8 cellular contexts compared by ENCODE assay signal in the genomic region with DNA sequence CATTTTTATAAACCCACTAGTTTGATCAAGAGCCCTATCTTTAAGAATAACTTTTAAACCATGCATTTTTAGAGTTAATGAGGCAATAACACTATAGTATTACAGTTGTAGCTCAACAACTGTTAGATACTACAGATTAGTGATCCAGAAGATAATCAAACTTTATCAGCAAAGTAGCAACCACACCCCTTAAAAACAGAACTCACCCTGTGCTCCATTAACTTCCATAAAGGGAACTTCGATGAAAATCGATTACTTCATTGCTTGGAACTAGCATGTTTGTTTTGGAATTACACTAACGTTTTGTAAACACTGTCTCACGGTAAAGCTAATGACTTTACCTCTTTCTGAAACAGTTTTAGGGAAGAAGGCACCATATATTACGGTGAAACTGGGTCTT. TPM values are rescaled to one million over a fixed set of nuclear protein-coding genes. Genes with fewer than 3 reads are reported as not detected.
DNase-seq lines count a peak whose midpoint lies in the region; ATAC-seq and TF ChIP-seq lines count a peak whose summit lies in the region.

No MANE protein-coding gene starts in this region.

- no peak for TF ChIP-seq CTCF in kidney epithelial cell (IDR thresholded peaks at IDR 0.05; ENCODE audit: insufficient read depth, low read length, poor library complexity, severe bottlenecking)

- H3K4me3 ChIP-seq in kidney epithelial cell (ENCODE audit: low read depth, low read length): peak overlapping the region; percentile 96
- peak overlapping the region; percentile 96 for H3K4me3 ChIP-seq in thymus (ENCODE audit: low read length)

- H3K27me3 ChIP-seq in kidney epithelial cell (ENCODE audit: control insufficient read depth, insufficient read depth, low read length) (no peaks in the 10 kb centered on the region), thymus (ENCODE audit: control insufficient read depth, insufficient read depth) (peaks cover 2% of the 10 kb centered on the region)

- H3K4me3 Mint-ChIP-seq in activated CD4-positive, alpha-beta T cell treated with anti-CD3 and anti-CD28 coated beads for 36 hours: peak overlapping the region; percentile 99
- peak overlapping the region; percentile 97 for H3K4me3 Mint-ChIP-seq in activated CD8-positive, alpha-beta T cell treated with anti-CD3 and anti-CD28 coated beads, Interleukin-2, amount 10 ng/mL, durations not matched to agents 7 days and 5 days

- no peaks in the 10 kb centered on the region for H3K9me3 ChIP-seq in thymus (ENCODE audit: control insufficient read depth)

- H3K36me3 ChIP-seq in kidney epithelial cell (ENCODE audit: control insufficient read depth, insufficient read depth, low read length) (no peaks in the 10 kb centered on the region), thymus (ENCODE audit: control insufficient read depth, insufficient read depth) (no peaks in the 10 kb centered on the region)

- POLR2A ChIA-PET in activated CD4-positive, alpha-beta T cell treated with anti-CD3 and anti-CD28 coated beads for 36 hours (lab: Charles Lee): interaction anchor here (1.3 kb wide), 1 partner anchor 16 kb away, joined by 3 read pairs; no protein-coding TSS in a partner anchor
- POLR2A ChIA-PET in activated CD8-positive, alpha-beta T cell treated with anti-CD3 and anti-CD28 coated beads, Interleukin-2, amount 10 ng/mL, durations not matched to agents 7 days and 5 days (lab: Charles Lee): interaction anchor here (0.5 to 1.5 kb wide), 4 partner anchors 47 to 183 kb away, joined by 3 to 6 read pairs (median 3); partner anchors contain the start of genes PPP2R5E and WDR89

- H3K4me1 Mint-ChIP-seq in activated CD4-positive, alpha-beta T cell treated with anti-CD3 and anti-CD28 coated beads for 36 hours: peaks cover 30% of the 10 kb centered on the region
- peaks cover 32% of the 10 kb centered on the region for H3K4me1 Mint-ChIP-seq in activated CD8-positive, alpha-beta T cell treated with anti-CD3 and anti-CD28 coated beads, Interleukin-2, amount 10 ng/mL, durations not matched to agents 7 days and 5 days (ENCODE audit: low read depth)

- intact Hi-C loops in activated CD4-positive, alpha-beta T cell treated with anti-CD3 and anti-CD28 coated beads for 36 hours (cut with DNase I, micrococcal nuclease): loop anchor here (5.0 to 10.0 kb wide), 3 partner anchors 131 to 778 kb away; partner anchors contain the start of genes MTHFD1 (in 1 of the 2), ZBTB1 (in 1 of the 2) and ZBTB25 (in 1 of the 2)

- H3K36me3 Mint-ChIP-seq in activated CD4-positive, alpha-beta T cell treated with anti-CD3 and anti-CD28 coated beads for 36 hours (ENCODE audit: low read depth): peaks cover 4% of the 10 kb centered on the region
- peaks cover 6% of the 10 kb centered on the region for H3K36me3 Mint-ChIP-seq in activated CD8-positive, alpha-beta T cell treated with anti-CD3 and anti-CD28 coated beads, Interleukin-2, amount 10 ng/mL, durations not matched to agents 7 days and 5 days (ENCODE audit: low read depth)

- CTCF ChIA-PET in activated CD4-positive, alpha-beta T cell treated with anti-CD3 and anti-CD28 coated beads for 36 hours (lab: Charles Lee): interaction anchor here (0.6 to 1.3 kb wide), 3 partner anchors 43 to 252 kb away, joined by 3 to 4 read pairs (median 4); no protein-coding TSS in a partner anchor
- CTCF ChIA-PET in activated CD8-positive, alpha-beta T cell treated with anti-CD3 and anti-CD28 coated beads, Interleukin-2, amount 10 ng/mL, durations not matched to agents 7 days and 5 days (lab: Charles Lee): interaction anchor here (1.3 to 5.8 kb wide), 8 partner anchors 10 to 337 kb away, joined by 3 to 44 read pairs (median 6); partner anchors contain the start of gene WDR89

- H3K27me3 Mint-ChIP-seq in activated CD4-positive, alpha-beta T cell treated with anti-CD3 and anti-CD28 coated beads for 36 hours: no peaks in the 10 kb centered on the region
- peaks cover 5% of the 10 kb centered on the region for H3K27me3 Mint-ChIP-seq in activated CD8-positive, alpha-beta T cell treated with anti-CD3 and anti-CD28 coated beads, Interleukin-2, amount 10 ng/mL, durations not matched to agents 7 days and 5 days (ENCODE audit: low read depth)

- WGBS in thymus: 19% methylated on average over 5 of the region's 5 CpGs

- peaks cover 5% of the 10 kb centered on the region for H3K4me1 ChIP-seq in thymus (ENCODE audit: control insufficient read depth, insufficient read depth, low read length)

- no peak for ATAC-seq in activated CD4-positive, alpha-beta T cell treated with anti-CD3 and anti-CD28 coated beads for 36 hours
- no peak for ATAC-seq in activated CD8-positive, alpha-beta T cell treated with anti-CD3 and anti-CD28 coated beads, Interleukin-2, amount 10 ng/mL, durations not matched to agents 7 days and 5 days
- ATAC-seq in GM21367 (IDR thresholded peaks at IDR 0.05; ENCODE audit: unreplicated experiment): no peak

- no peaks in the 10 kb centered on the region for H3K9me3 Mint-ChIP-seq in activated CD4-positive, alpha-beta T cell treated with anti-CD3 and anti-CD28 coated beads for 36 hours (ENCODE audit: low read depth)
- no peaks in the 10 kb centered on the region for H3K9me3 Mint-ChIP-seq in activated CD8-positive, alpha-beta T cell treated with anti-CD3 and anti-CD28 coated beads, Interleukin-2, amount 10 ng/mL, durations not matched to agents 7 days and 5 days (ENCODE audit: insufficient read depth)

- no peak for DNase-seq in activated CD4-positive, alpha-beta T cell treated with anti-CD3 and anti-CD28 coated beads for 36 hours
- no peak for DNase-seq in activated CD4-positive, alpha-beta T cell treated with anti-CD3 and anti-CD28 coated beads, Interleukin-2, amount 50 U/mL, for 4 hours
- DNase-seq in activated CD8-positive, alpha-beta T cell treated with anti-CD3 and anti-CD28 coated beads, Interleukin-2, amount 10 ng/mL, durations not matched to agents 7 days and 5 days: no peak
- DNase-seq in kidney epithelial cell (ENCODE audit: low read depth) (no peak), SHP77 (lab: John Stamatoyannopoulos, UW) (no peak), iPS-NIHi11 (ENCODE audit: low spot score) (no peak)

- H3K27ac ChIP-seq in thymus (ENCODE audit: low read depth): no peak overlapping the region

- H3K27ac Mint-ChIP-seq in activated CD4-positive, alpha-beta T cell treated with anti-CD3 and anti-CD28 coated beads for 36 hours: peak overlapping the region; percentile 96
- H3K27ac Mint-ChIP-seq in activated CD8-positive, alpha-beta T cell treated with anti-CD3 and anti-CD28 coated beads, Interleukin-2, amount 10 ng/mL, durations not matched to agents 7 days and 5 days: peak overlapping the region; percentile 73

RNA-seq across cellular contexts. Expression of gene SGPP1, which starts 1.4 kb away (rescaled TPM):
- 10 to 100 TPM in 1 of 2 experiments, 1 to 10 TPM in 1; 8.6 to 10.4 TPM for total RNA-seq in activated CD4-positive, alpha-beta T cell treated with anti-CD3 and anti-CD28 coated beads for 36 hours
- total RNA-seq in activated CD8-positive, alpha-beta T cell treated with anti-CD3 and anti-CD28 coated beads, Interleukin-2, amount 10 ng/mL, durations not matched to agents 7 days and 5 days: 10 to 100 TPM; 18.2 to 19.9 TPM
- total RNA-seq in kidney epithelial cell: 19.0 and 22.5 TPM in 2 replicates
- 21.0 TPM for polyA plus RNA-seq in thymus
